Comparison of ENCODE assay signal across 8 cellular contexts in genomic region chr14:50530794-50531193, GRCh38. TPM values are rescaled to one million over a fixed set of nuclear protein-coding genes. Genes with fewer than 3 reads are reported as not detected.
A peak's percentile ranks its signal among the peaks of the same experiment; 100 is the strongest.
DNase-seq lines count a peak whose midpoint lies in the region; ATAC-seq, FAIRE-seq and TF ChIP-seq lines count a peak whose summit lies in the region.

No MANE protein-coding gene starts in this region.

- H4K20me1 ChIP-seq in GM12878 (ENCODE audit: control insufficient read depth, insufficient read depth), result no peaks in the 10 kb centered on the region

- TF ChIP-seq EP300 in GM12878 (IDR thresholded peaks at IDR 0.05; ENCODE audit: borderline replicate concordance in 1 of 2, control insufficient read depth in 1 of 2, low read depth in 2 of 2, low read length in 2 of 2), result no peak

- H2AFZ ChIP-seq in GM12878 (ENCODE audit: control insufficient read depth, low read depth, low read length), result no peak overlapping the region

- H3K79me2 ChIP-seq in GM12878 (ENCODE audit: control insufficient read depth, insufficient read depth, low read length), result peaks cover 41% of the 10 kb centered on the region

- no peak for TF ChIP-seq POLR2A in GM12878 (IDR thresholded peaks at IDR 0.05; ENCODE audit: low read depth, low read length)

- CTCF ChIA-PET in GM12878 (lab: Yijun Ruan, JAX), result interaction anchor here (0.9 to 1.6 kb wide), 4 partner anchors 168 to 209 kb away, joined by 3 to 11 read pairs (median 3); no protein-coding TSS in a partner anchor

- DNase-seq in left ventricle myocardium inferior (no peak), left ventricle myocardium superior (no peak), GM12878 (ENCODE audit: low read depth, low spot score) (no peak), aorta (no peak), retina (no peak), OCI-M2 (lab: John Stamatoyannopoulos, UW; ENCODE audit: unreplicated experiment) (no peak)
- DNase-seq in stimulated activated naive CD4-positive, alpha-beta T cell (lab: John Stamatoyannopoulos, UW), result no peak

- H3K4me1 ChIP-seq in left ventricle myocardium inferior (peaks cover 40% of the 10 kb centered on the region), GM12878 (ENCODE audit: control insufficient read depth, insufficient read depth, low read length) (peaks cover 10% of the 10 kb centered on the region), mesodermal cell (ENCODE audit: control insufficient read depth, insufficient read depth, low read length, poor library complexity, severe bottlenecking) (peaks cover 20% of the 10 kb centered on the region), aorta (ENCODE audit: control insufficient read depth in 1 of 2, insufficient read depth in 2 of 2, low read length in 2 of 2) (peaks cover 0 to 4% of the 10 kb centered on the region in 2 donors)

- TF ChIP-seq CTCF in left ventricle myocardium inferior (IDR thresholded peaks at IDR 0.05; ENCODE audit: borderline replicate concordance), result no peak
- no peak for TF ChIP-seq CTCF in GM12878 (IDR thresholded peaks at IDR 0.05 in 2 of 3, conservative IDR thresholded peaks at IDR 0.05 in 1 of 3; ENCODE audit: control insufficient read depth in 2 of 3, extremely low read depth in 1 of 3, insufficient read depth in 1 of 3, low read depth in 3 of 3, low read length in 3 of 3)

- no peaks in the 10 kb centered on the region for H3K27me3 ChIP-seq in left ventricle myocardium inferior (ENCODE audit: low read depth)
- no peaks in the 10 kb centered on the region for H3K27me3 ChIP-seq in GM12878 (replicated peaks in 1 of 2; ENCODE audit: control insufficient read depth in 2 of 2, insufficient read depth in 2 of 2, low read length in 1 of 2)
- H3K27me3 ChIP-seq in aorta (ENCODE audit: control insufficient read depth in 1 of 2, insufficient read depth in 2 of 2, low read length in 1 of 2), result no peaks in the 10 kb centered on the region

- in situ Hi-C loops in GM12878 (cut with MboI), result loop anchor here (5.0 kb wide), 1 partner anchor 678 kb away; the partner anchor contains the start of gene NEMF

- POLR2A ChIA-PET in GM12878 (lab: Charles Lee), result no interaction called here

- no peaks in the 10 kb centered on the region for H3K36me3 ChIP-seq in left ventricle myocardium inferior
- H3K36me3 ChIP-seq in GM12878 (ENCODE audit: control insufficient read depth in 2 of 2, insufficient read depth in 2 of 2, low read length in 1 of 2), result no peaks in the 10 kb centered on the region
- H3K36me3 ChIP-seq in mesodermal cell (ENCODE audit: control insufficient read depth, insufficient read depth, low read length), result peaks cover 11% of the 10 kb centered on the region
- no peaks in the 10 kb centered on the region for H3K36me3 ChIP-seq in aorta (ENCODE audit: control insufficient read depth in 1 of 2, insufficient read depth in 2 of 2, low read length in 1 of 2)

- peak overlapping the region; percentile 48 for H3K4me2 ChIP-seq in GM12878 (ENCODE audit: control insufficient read depth, insufficient read depth)

- H3K27ac ChIP-seq in left ventricle myocardium inferior (replicated peaks), result no peak overlapping the region
- H3K27ac ChIP-seq in GM12878 (ENCODE audit: control insufficient read depth, insufficient read depth), result no peak overlapping the region
- H3K27ac ChIP-seq in mesodermal cell (ENCODE audit: low read depth, low read length, severe bottlenecking), result no peak overlapping the region
- H3K27ac ChIP-seq in aorta (ENCODE audit: low read depth in 1 of 2, low read length in 2 of 2), result no peak overlapping the region

- FAIRE-seq in GM12878 (lab: Jason Lieb, UNC), result no peak

- 63% methylated on average over 5 of the region's 5 CpGs for WGBS in GM12878 (ENCODE audit: insufficient coverage, insufficient replicate concordance, low lambda C conversion rate, missing lambda C conversion rate)
- WGBS in mesodermal cell (ENCODE audit: insufficient coverage in 2 of 2), 2 experiments, result 52 to 57% methylated on average over 4 of the region's 5 CpGs
- WGBS in aorta, 2 donors, result 31% methylated on average over 5 of the region's 5 CpGs

- no TSS peak for BruUV-seq in GM12878 (replicated peaks; lab: Mats Ljungman, UMichigan)

- no peak for ATAC-seq in left ventricle myocardium superior
- no peak for ATAC-seq in GM12878
- no peak for ATAC-seq in aorta (ENCODE audit: low FRiP score)

- H3K9me3 ChIP-seq in left ventricle myocardium inferior (replicated peaks), result no peaks in the 10 kb centered on the region
- H3K9me3 ChIP-seq in GM12878 (replicated peaks; ENCODE audit: control insufficient read depth, insufficient read depth, low read length), result no peaks in the 10 kb centered on the region
- H3K9me3 ChIP-seq in mesodermal cell (ENCODE audit: control insufficient read depth, low read length), result no peaks in the 10 kb centered on the region
- H3K9me3 ChIP-seq in aorta (ENCODE audit: control insufficient read depth, low read length), result no peaks in the 10 kb centered on the region

- SMC1A ChIA-PET in GM12878 (lab: Charles Lee; ENCODE audit: uncharacterized antibody, unreplicated experiment), result interaction anchor here (0.5 to 1.6 kb wide), 4 partner anchors 8 to 210 kb away, joined by 3 to 8 read pairs (median 5); no protein-coding TSS in a partner anchor

- intact Hi-C loops in left ventricle myocardium inferior (cut with micrococcal nuclease), result loop anchor here (2.0 kb wide), 1 partner anchor 210 kb away; no protein-coding TSS in a partner anchor
- intact Hi-C loops in left ventricle myocardium superior (cut with micrococcal nuclease), result no loop called here
- intact Hi-C loops in GM12878 (cut with micrococcal nuclease; ENCODE audit: unreplicated experiment), result loop anchor here (5.0 kb wide), 2 partner anchors 298 to 898 kb away; partner anchors contain the start of gene SOS2
- intact Hi-C loops in aorta (cut with DNase I), result loop anchor here in 1 of 2 donors (10.0 kb wide), 1 partner anchor 666 kb away; no protein-coding TSS in a partner anchor

- RAD21 ChIA-PET in GM12878 (lab: Charles Lee; ENCODE audit: unreplicated experiment), result interaction anchor here (0.9 to 3.0 kb wide), 3 partner anchors 188 to 529 kb away, joined by 3 to 14 read pairs (median 10); no protein-coding TSS in a partner anchor

- no peak overlapping the region for H3K9ac ChIP-seq in GM12878 (ENCODE audit: control insufficient read depth, insufficient read depth, low read length)

- peak overlapping the region; percentile 90 for H3K4me3 ChIP-seq in left ventricle myocardium inferior
- peak overlapping the region; percentile 81 for H3K4me3 ChIP-seq in GM12878
- peak overlapping the region; percentile 91 for H3K4me3 ChIP-seq in mesodermal cell (ENCODE audit: extremely low read depth, insufficient read depth, low read length, poor library complexity, severe bottlenecking)
- peak overlapping the region; percentile 65 to 90 for H3K4me3 ChIP-seq in aorta (ENCODE audit: low read length in 2 of 2)

- no peak for TF ChIP-seq RAD21 in GM12878 (IDR thresholded peaks at IDR 0.05; ENCODE audit: insufficient read depth, low read depth, low read length)

TF ChIP-seq in GM12878, 131 proteins besides CTCF, POLR2A, EP300 and RAD21 (continues in another document):
- TF ChIP-seq CBFB (IDR thresholded peaks at IDR 0.05; ENCODE audit: low read depth) (no peak), STAT1 (conservative IDR thresholded peaks at IDR 0.05) (no peak), SMARCA5 (IDR thresholded peaks at IDR 0.05) (no peak), NFIC (IDR thresholded peaks at IDR 0.05; ENCODE audit: low read depth, low read length) (no peak)

RNA-seq across cellular contexts. Expression of gene MAP4K5, which starts 1.6 kb away (rescaled TPM):
- 12.3 TPM for total RNA-seq in left ventricle myocardium inferior
- total RNA-seq in left ventricle myocardium superior, result 16.3 TPM
- total RNA-seq in GM12878 (2013; cell fraction: nucleolus; rRNA removed), result 179 and 195 TPM in 2 replicates
- 41.3 and 47.1 TPM in 2 replicates for total RNA-seq in GM12878 (2014; rRNA removed)
- total RNA-seq in GM12878 (2014; rRNA removed; fragmentation: Illumina TruSeq; extraction: Trizol), result 25.6 and 27.5 TPM in 2 replicates
- 36.1 and 37.6 TPM in 2 replicates for total RNA-seq in GM12878 (2021)
- polyA plus RNA-seq in GM12878 (2011; ENCODE audit: low read depth), result 27.9 TPM
- polyA plus RNA-seq in GM12878 (2011; rRNA removed), result 16.6 and 26.1 TPM in 2 replicates
- polyA plus RNA-seq in GM12878 (2011; cell fraction: cytosol; rRNA removed), result 7.7 and 8.2 TPM in 2 replicates
- 17.1 and 22.9 TPM in 2 replicates for polyA plus RNA-seq in GM12878 (2011; cell fraction: nucleus; rRNA removed)
- polyA plus RNA-seq in GM12878 (2012), result 10.4 and 12.3 TPM in 2 replicates
- 28.6 and 36.7 TPM in 2 replicates for polyA plus RNA-seq in GM12878 (2014; fragmentation: Illumina TruSeq; extraction: Trizol)
- polyA plus RNA-seq in GM12878 (2014; fragmentation: Nextera tagmentation; extraction: Ambion mirVana), result 10 to 100 TPM in 1 of 2 experiments, 1 to 10 TPM in 1; 9.1 to 12.0 TPM
- 31.5 and 31.7 TPM in 2 replicates for polyA plus RNA-seq in GM12878 (2014; rRNA removed)
- polyA plus RNA-seq in GM12878 (2016; fragmentation: Nextera tagmentation; extraction: Ambion mirVana), result 10 to 100 TPM; 33.4 to 38.3 TPM
- polyA minus RNA-seq in GM12878 (2011; rRNA and poly(A)+ RNA removed), result 10.5 and 11.6 TPM in 2 replicates
- polyA minus RNA-seq in GM12878 (2011; cell fraction: cytosol; rRNA and poly(A)+ RNA removed), result 8.7 and 11.7 TPM in 2 replicates
- polyA minus RNA-seq in GM12878 (2011; cell fraction: nucleus; rRNA and poly(A)+ RNA removed), result 24.3 and 45.4 TPM in 2 replicates
- 52.5 TPM for polyA plus RNA-seq in mesodermal cell (2013, experiment 1 of 2)
- 59.1 TPM for polyA plus RNA-seq in mesodermal cell (2013, experiment 2 of 2)
- total RNA-seq in aorta, result 10 to 100 TPM; 53.9 to 67.0 TPM
- 10 to 100 TPM; 16.0 to 23.0 TPM for polyA plus RNA-seq in aorta

RNA-seq across cellular contexts. Expression of gene ATL1, which starts 29.2 kb away (rescaled TPM):
- 1.6 TPM for total RNA-seq in left ventricle myocardium inferior
- total RNA-seq in left ventricle myocardium superior, result 1.0 TPM
- 1.7 and 2.8 TPM in 2 replicates for total RNA-seq in GM12878 (2013; cell fraction: nucleolus; rRNA removed)
- 0.11 and 0.76 TPM in 2 replicates for total RNA-seq in GM12878 (2014; rRNA removed)
- total RNA-seq in GM12878 (2014; rRNA removed; fragmentation: Illumina TruSeq; extraction: Trizol), result 0.60 and 0.72 TPM in 2 replicates
- 0.58 and 1.1 TPM in 2 replicates for total RNA-seq in GM12878 (2021)
- 0.09 TPM for polyA plus RNA-seq in GM12878 (2011; ENCODE audit: low read depth)
- polyA plus RNA-seq in GM12878 (2011; rRNA removed), result 0.58 and 0.71 TPM in 2 replicates
- polyA plus RNA-seq in GM12878 (2011; cell fraction: cytosol; rRNA removed), result 0.31 and 0.55 TPM in 2 replicates
- 0.53 and 0.73 TPM in 2 replicates for polyA plus RNA-seq in GM12878 (2011; cell fraction: nucleus; rRNA removed)
- polyA plus RNA-seq in GM12878 (2012), result 0.18 and 0.25 TPM in 2 replicates
- polyA plus RNA-seq in GM12878 (2014; fragmentation: Illumina TruSeq; extraction: Trizol), result 0.43 and 1.5 TPM in 2 replicates
- polyA plus RNA-seq in GM12878 (2014; fragmentation: Nextera tagmentation; extraction: Ambion mirVana), result under 1 TPM in 1 of 2 experiments, not detected in 1; 0.18 TPM
- 0.15 and 1.0 TPM in 2 replicates for polyA plus RNA-seq in GM12878 (2014; rRNA removed)
- 1 to 10 TPM; 1.0 to 1.2 TPM for polyA plus RNA-seq in GM12878 (2016; fragmentation: Nextera tagmentation; extraction: Ambion mirVana)
- 0.26 and 0.88 TPM in 2 replicates for polyA minus RNA-seq in GM12878 (2011; rRNA and poly(A)+ RNA removed)
- 1.1 TPM in 1 of 2 replicates, not detected in the other for polyA minus RNA-seq in GM12878 (2011; cell fraction: cytosol; rRNA and poly(A)+ RNA removed)
- 1.5 and 1.8 TPM in 2 replicates for polyA minus RNA-seq in GM12878 (2011; cell fraction: nucleus; rRNA and poly(A)+ RNA removed)
- polyA plus RNA-seq in mesodermal cell (2013, experiment 1 of 2), result 2.1 TPM
- polyA plus RNA-seq in mesodermal cell (2013, experiment 2 of 2), result 1.7 TPM
- 10 to 100 TPM in 1 of 2 donors, 1 to 10 TPM in 1; 9.2 to 11.0 TPM for total RNA-seq in aorta
- 1 to 10 TPM; 3.9 to 8.1 TPM for polyA plus RNA-seq in aorta
